In genomic region chr2:167264380-167264779, GRCh38 we compare ENCODE assay signal across 9 cellular contexts. TPM values are rescaled to one million over a fixed set of nuclear protein-coding genes. Genes with fewer than 3 reads are reported as not detected.
DNase-seq lines count a peak whose midpoint lies in the region; ATAC-seq and TF ChIP-seq lines count a peak whose summit lies in the region.
"Had no signal": no experiment of that assay in that cellular context is flagged by ENCODE, and none has a peak within 500 bp of the region (broad histone marks: within the 10 kb centered on the region; RNA-seq: fewer than 3 reads in every experiment).

No MANE protein-coding gene starts in this region.

- H3F3A ChIP-seq in smooth muscle cell (ENCODE audit: low read depth), result no peaks in the 10 kb centered on the region

- no peaks in the 10 kb centered on the region for H3K4me1 Mint-ChIP-seq in effector memory CD8-positive, alpha-beta T cell (ENCODE audit: low read depth in 2 of 2)

- H3K27me3 ChIP-seq in smooth muscle cell (ENCODE audit: low read depth) (no peaks in the 10 kb centered on the region), upper lobe of left lung (no peaks in the 10 kb centered on the region)

- H3K9me3 ChIP-seq in smooth muscle cell (replicated peaks; ENCODE audit: low read depth) (no peaks in the 10 kb centered on the region), upper lobe of left lung (peaks cover 0 to 10% (median 7%) of the 10 kb centered on the region in 4 donors)

- H3K27ac ChIP-seq in smooth muscle cell (ENCODE audit: low read depth) (no peak overlapping the region), upper lobe of left lung (no peak overlapping the region)

- no peaks in the 10 kb centered on the region for H3K36me3 Mint-ChIP-seq in effector memory CD8-positive, alpha-beta T cell (ENCODE audit: insufficient read depth)

- no peak for TF ChIP-seq POLR2A in upper lobe of left lung (IDR thresholded peaks at IDR 0.05)

- H3K4me3 ChIP-seq in foreskin fibroblast (ENCODE audit: low read depth in 1 of 2, low read length in 2 of 2) (no peak overlapping the region), smooth muscle cell (no peak overlapping the region), upper lobe of left lung (no peak overlapping the region)

- no peaks in the 10 kb centered on the region for H4K20me1 ChIP-seq in smooth muscle cell (ENCODE audit: low read depth)

- H3K79me2 ChIP-seq in smooth muscle cell (ENCODE audit: low read depth), result no peaks in the 10 kb centered on the region

- WGBS in smooth muscle cell (ENCODE audit: low lambda C conversion rate), result 87% methylated on average over 5 of the region's 5 CpGs
- 78 to 92% methylated on average over 5 of the region's 5 CpGs for WGBS in upper lobe of left lung, 2 donors

- H3K27ac Mint-ChIP-seq in effector memory CD8-positive, alpha-beta T cell, result no peak overlapping the region

- no peak for ATAC-seq in effector memory CD8-positive, alpha-beta T cell (replicated peaks)
- ATAC-seq in upper lobe of left lung (ENCODE audit: low FRiP score in 2 of 2), result no peak

- no peak for TF ChIP-seq EP300 in upper lobe of left lung (IDR thresholded peaks at IDR 0.05)

- H3K9me3 Mint-ChIP-seq in effector memory CD8-positive, alpha-beta T cell, result peaks cover under 1 to 14% of the 10 kb centered on the region in 2 donors

- H3K4me1 ChIP-seq in smooth muscle cell (ENCODE audit: low read depth) (no peaks in the 10 kb centered on the region), upper lobe of left lung (no peaks in the 10 kb centered on the region)

- TF ChIP-seq CTCF in foreskin fibroblast (IDR thresholded peaks at IDR 0.05; ENCODE audit: low read depth, low read length) (no peak), smooth muscle cell (IDR thresholded peaks at IDR 0.05; ENCODE audit: borderline replicate concordance, insufficient read depth, poor library complexity, severe bottlenecking) (peak; percentile 39), upper lobe of left lung (IDR thresholded peaks at IDR 0.05) (peak in 1 of 6 experiments; percentile 8)

- DNase-seq in SIG-M5 treated with dmso at 0.1 percent for 504 hours (lab: John Stamatoyannopoulos, UW; ENCODE audit: unreplicated experiment) (peak; percentile 32), SIG-M5 (lab: John Stamatoyannopoulos, UW) (no peak), OCI-M1 (lab: John Stamatoyannopoulos, UW) (peak; percentile 12), foreskin fibroblast (peak; percentile 0 to 27), smooth muscle cell (lab: John Stamatoyannopoulos, UW; ENCODE audit: unreplicated experiment) (no peak), T1000 (lab: John Stamatoyannopoulos, UW) (no peak), upper lobe of left lung (no peak)
- DNase-seq in effector memory CD8-positive, alpha-beta T cell, result no peak
- DNase-seq: activated CD4-positive, alpha-beta T cell treated with anti-CD3 and anti-CD28 coated beads, Interleukin-2, amount 50 U/mL, for 4 hours had no signal

- H3K36me3 ChIP-seq in smooth muscle cell (ENCODE audit: low read depth), result no peaks in the 10 kb centered on the region
- no peaks in the 10 kb centered on the region for H3K36me3 ChIP-seq in upper lobe of left lung

- H2AFZ ChIP-seq in smooth muscle cell (ENCODE audit: low read depth), result no peak overlapping the region

- no peak overlapping the region for H3K4me2 ChIP-seq in smooth muscle cell

- no peak overlapping the region for H3K9ac ChIP-seq in smooth muscle cell (ENCODE audit: low read depth)

- no peak overlapping the region for H3K4me3 Mint-ChIP-seq in effector memory CD8-positive, alpha-beta T cell

- H3K27me3 Mint-ChIP-seq in effector memory CD8-positive, alpha-beta T cell, result no peaks in the 10 kb centered on the region

RNA-seq across cellular contexts. Expression of gene B3GALT1, which starts 28.4 kb away (rescaled TPM):
- total RNA-seq in smooth muscle cell (0.22 and 0.72 TPM in 2 replicates), upper lobe of left lung (under 1 TPM in 3 of 6 donors, not detected in 3; 0.06 to 0.22 (median 0.20) TPM)
- polyA plus RNA-seq in smooth muscle cell, result 0.09 and 0.19 TPM in 2 replicates

Comparison
In these comparisons a context has a peak if more than half of its experiments do, and no peak if none do; other contexts are left out.
1. DNase-seq: peak in SIG-M5 treated with dmso at 0.1 percent for 504 hours (single experiment), OCI-M1 (single experiment) and foreskin fibroblast (2 of 2); none in SIG-M5 (single experiment), smooth muscle cell (single experiment), T1000 (single experiment), effector memory CD8-positive, alpha-beta T cell (0 of 3) and upper lobe of left lung (0 of 2).